ENCODE assay signal across 21 cellular contexts in the genomic region with DNA sequence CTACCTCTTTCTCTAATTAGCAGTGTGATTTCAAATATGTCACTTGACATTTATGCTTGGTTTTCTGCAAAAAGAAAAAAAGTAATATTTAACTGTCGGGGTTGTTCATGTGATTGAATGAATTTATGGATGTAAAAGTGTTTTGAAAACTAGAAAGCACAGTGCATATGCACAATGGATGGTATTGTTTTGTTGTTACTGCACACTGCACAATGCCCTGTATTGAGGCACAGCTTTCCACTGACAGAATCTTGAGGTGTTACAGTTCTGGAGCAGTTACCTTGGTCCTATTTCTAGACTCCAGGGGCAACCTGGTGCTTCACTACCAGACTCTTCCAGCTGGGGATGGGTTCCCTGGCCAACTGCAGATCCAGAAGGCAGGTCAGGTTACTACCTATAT.
"Had no signal": no experiment of that assay in that cellular context is flagged by ENCODE, and none has a peak within 500 bp of the region (broad histone marks: within the 10 kb centered on the region; RNA-seq: fewer than 3 reads in every experiment).

No MANE protein-coding gene starts in this region.

- H3K9me3 ChIP-seq: esophagus muscularis mucosa, lower lobe of right lung, ovary, right lobe of liver, stomach, testis, tibial artery had no signal

- H3K36me3 ChIP-seq: ovary had no signal

- ATAC-seq: foreskin keratinocyte, left ventricle myocardium superior, lower lobe of right lung, natural killer cell, right lobe of liver had no signal

- H3K4me1 Mint-ChIP-seq: memory B cell, natural killer cell had no signal

- H3K4me2 ChIP-seq: smooth muscle cell had no signal

- H3K4me3 Mint-ChIP-seq: memory B cell, natural killer cell, type B pancreatic cell had no signal

- DNase-seq: dorsolateral prefrontal cortex; effector CD4-positive, alpha-beta T cell; foreskin keratinocyte; left ventricle myocardium superior; lower lobe of right lung; natural killer cell; occipital lobe; ovary; right lobe of liver; stimulated activated CD4-positive, alpha-beta T cell treated with anti-CD3 and anti-CD28 coated beads, Interleukin-12 subunit alpha, Interleukin-12 subunit beta, amount 100 ng/mL, for 4 hours; stimulated activated CD4-positive, alpha-beta T cell treated with anti-CD3 and anti-CD28 coated beads, Interleukin-1b, Interleukin-23, amount 100 ng/mL, for 48 hours; stimulated activated CD4-positive, alpha-beta T cell treated with anti-CD3 and anti-CD28 coated beads, Interleukin-4, amount 100 ng/mL, for 1 hour; stimulated activated CD8-positive, alpha-beta memory T cell treated with anti-CD3 and anti-CD28 coated beads, Interleukin-4, amount 100 ng/mL, for 48 hours; stimulated activated naive CD4-positive, alpha-beta T cell; stomach; testis; tibial artery had no signal

- H3K4me3 ChIP-seq: esophagus muscularis mucosa, lower lobe of right lung, ovary, right lobe of liver, smooth muscle cell, stomach, testis, tibial artery had no signal

- H3K9me3 Mint-ChIP-seq: memory B cell, natural killer cell, type B pancreatic cell had no signal

- H3K27ac ChIP-seq: esophagus muscularis mucosa, foreskin keratinocyte, lower lobe of right lung, ovary, right lobe of liver, stomach, testis, tibial artery had no signal

- H3K36me3 Mint-ChIP-seq: natural killer cell, type B pancreatic cell had no signal

- H3K27ac Mint-ChIP-seq: memory B cell, natural killer cell, type B pancreatic cell had no signal

- H3K27me3 ChIP-seq: dorsolateral prefrontal cortex, esophagus muscularis mucosa, foreskin keratinocyte, ovary, right lobe of liver, stomach, testis, tibial artery had no signal

- H3K4me1 ChIP-seq: lower lobe of right lung, right lobe of liver, stomach, testis had no signal

- H3K27me3 Mint-ChIP-seq: memory B cell, type B pancreatic cell had no signal
